In genomic region chr21:25709684-25710265, GRCh38 we compare ENCODE assay signal across 1 cellular context.
TF ChIP-seq lines count a peak whose summit lies in the region.

No MANE protein-coding gene starts in this region.

TF ChIP-seq in WTC11, 78 proteins besides CTCF, POLR2A, EP300 and RAD21 (continued from another document):
- TF ChIP-seq STAT6 (CRISPR knock-in tag; conservative IDR thresholded peaks at IDR 0.05; ENCODE audit: low read depth) (no peak), ATF6 (CRISPR knock-in tag; IDR thresholded peaks at IDR 0.05) (no peak), NFYB (CRISPR knock-in tag; conservative IDR thresholded peaks at IDR 0.05; ENCODE audit: low read depth) (no peak), ZBTB21 (CRISPR knock-in tag; IDR thresholded peaks at IDR 0.05; ENCODE audit: borderline replicate concordance) (no peak), ZNF416 (CRISPR knock-in tag; IDR thresholded peaks at IDR 0.05) (no peak), MXD4 (CRISPR knock-in tag; IDR thresholded peaks at IDR 0.05; ENCODE audit: borderline replicate concordance) (no peak), CBFB (CRISPR knock-in tag; IDR thresholded peaks at IDR 0.05; ENCODE audit: low read depth) (no peak)
